ENCODE assay signal across 8 cellular contexts in the genomic region with DNA sequence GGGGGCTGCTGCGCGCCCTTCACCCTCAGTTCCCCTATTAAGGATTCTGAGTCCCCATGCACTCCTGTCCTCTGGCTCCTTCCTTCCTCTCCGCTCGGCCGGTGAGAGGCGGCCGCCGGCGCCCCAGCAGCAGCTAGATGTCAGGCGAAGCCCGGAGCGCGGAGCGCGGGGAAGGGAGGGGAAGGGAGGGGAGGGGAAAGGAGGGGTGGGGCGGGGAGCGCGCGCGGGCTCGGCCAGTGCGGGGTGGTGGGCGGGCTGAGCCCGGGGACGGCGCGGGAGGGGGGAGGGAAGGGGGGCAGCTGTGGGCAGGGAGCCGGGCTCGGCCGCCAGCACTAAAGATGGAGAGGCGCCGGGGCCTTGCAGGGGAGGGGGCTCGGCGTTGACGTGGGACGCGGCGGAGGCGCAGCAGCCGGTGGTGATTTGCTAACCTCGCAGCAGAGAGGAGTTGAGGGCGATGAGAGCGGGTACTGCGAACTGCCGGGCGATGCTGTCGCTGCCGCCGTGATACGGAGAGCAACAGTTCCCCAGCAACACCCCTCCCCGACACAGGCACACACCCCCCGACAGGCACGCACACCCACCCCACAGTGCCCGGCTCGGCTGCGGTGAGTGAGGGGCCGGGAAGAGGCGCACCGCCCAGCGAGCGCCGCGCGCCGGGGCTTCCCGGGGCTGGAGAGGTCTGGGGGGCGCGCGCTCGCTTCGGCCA. TPM values are rescaled to one million over a fixed set of nuclear protein-coding genes. Genes with fewer than 3 reads are reported as not detected.
DNase-seq lines count a peak whose midpoint lies in the region; TF ChIP-seq lines count a peak whose summit lies in the region.

A gene with protein sequence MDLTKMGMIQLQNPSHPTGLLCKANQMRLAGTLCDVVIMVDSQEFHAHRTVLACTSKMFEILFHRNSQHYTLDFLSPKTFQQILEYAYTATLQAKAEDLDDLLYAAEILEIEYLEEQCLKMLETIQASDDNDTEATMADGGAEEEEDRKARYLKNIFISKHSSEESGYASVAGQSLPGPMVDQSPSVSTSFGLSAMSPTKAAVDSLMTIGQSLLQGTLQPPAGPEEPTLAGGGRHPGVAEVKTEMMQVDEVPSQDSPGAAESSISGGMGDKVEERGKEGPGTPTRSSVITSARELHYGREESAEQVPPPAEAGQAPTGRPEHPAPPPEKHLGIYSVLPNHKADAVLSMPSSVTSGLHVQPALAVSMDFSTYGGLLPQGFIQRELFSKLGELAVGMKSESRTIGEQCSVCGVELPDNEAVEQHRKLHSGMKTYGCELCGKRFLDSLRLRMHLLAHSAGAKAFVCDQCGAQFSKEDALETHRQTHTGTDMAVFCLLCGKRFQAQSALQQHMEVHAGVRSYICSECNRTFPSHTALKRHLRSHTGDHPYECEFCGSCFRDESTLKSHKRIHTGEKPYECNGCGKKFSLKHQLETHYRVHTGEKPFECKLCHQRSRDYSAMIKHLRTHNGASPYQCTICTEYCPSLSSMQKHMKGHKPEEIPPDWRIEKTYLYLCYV (plus strand): TSS at position 434 of the 706 bp plus-strand sequence. CDS start 3,590 bp downstream, outside the sequence.

- no peaks in the 10 kb centered on the region for H3K79me2 ChIP-seq in osteoblast (ENCODE audit: insufficient read depth, low read length)

- intact Hi-C loops in cardiac septum (cut with DNase I), result loop anchor here (1.0 to 2.0 kb wide), 3 partner anchors 23 to 201 kb away; no protein-coding TSS in a partner anchor
- intact Hi-C loops in vagina (cut with DNase I), result loop anchor here (2.0 kb wide), 1 partner anchor 201 kb away; no protein-coding TSS in a partner anchor

- no peak within 1 kb of the TSS for H2AFZ ChIP-seq in osteoblast (ENCODE audit: low read length)

- peak; percentile 79 for DNase-seq in HuH-7 (ENCODE audit: low spot score)
- peak; percentile 79 for DNase-seq in SK-N-DZ (ENCODE audit: low spot score)
- peak; percentile 90 for DNase-seq in adipocyte (ENCODE audit: low read depth)
- DNase-seq in cardiac septum (ENCODE audit: low spot score), result peak; percentile 93
- DNase-seq in osteoblast (ENCODE audit: insufficient read length, low spot score, missing footprints), result peak; percentile 75
- no peak for DNase-seq in vagina (ENCODE audit: extremely low spot score in 2 of 2)
- DNase-seq in NCI-H1048 (lab: John Stamatoyannopoulos, UW), result no peak
- no peak for DNase-seq in dedifferentiated amniotic fluid mesenchymal stem cell (ENCODE audit: extremely low spot score)

- H3K4me1 ChIP-seq in adipocyte (ENCODE audit: control insufficient read depth, insufficient read depth, low read length), result peaks cover 39% of the 10 kb centered on the region
- H3K4me1 ChIP-seq in osteoblast (ENCODE audit: insufficient read depth, low read length), result peaks cover 8% of the 10 kb centered on the region
- peaks cover 42% of the 10 kb centered on the region for H3K4me1 ChIP-seq in vagina

- peak within 1 kb of the TSS; percentile 100 for H3K9ac ChIP-seq in adipocyte (ENCODE audit: low read length)

- no peaks in the 10 kb centered on the region for H4K20me1 ChIP-seq in osteoblast (ENCODE audit: insufficient read depth, low read length)

- H3K27me3 ChIP-seq in adipocyte (replicated peaks; ENCODE audit: control insufficient read depth, insufficient read depth, low read length) (no peaks in the 10 kb centered on the region), osteoblast (ENCODE audit: insufficient read depth, low read length) (peaks cover 57% of the 10 kb centered on the region), vagina (no peaks in the 10 kb centered on the region)

- peak; percentile 7 to 81 for TF ChIP-seq POLR2A in vagina (IDR thresholded peaks at IDR 0.05)

- H3K4me3 ChIP-seq in adipocyte (ENCODE audit: low read length) (peak within 1 kb of the TSS; percentile 94), osteoblast (ENCODE audit: insufficient read depth, low read length) (peak within 1 kb of the TSS; percentile 72), vagina (peak within 1 kb of the TSS; percentile 81 to 97)

- H3K9me3 ChIP-seq in adipocyte (ENCODE audit: control insufficient read depth, low read length), result no peaks in the 10 kb centered on the region
- no peaks in the 10 kb centered on the region for H3K9me3 ChIP-seq in osteoblast (ENCODE audit: low read depth, low read length)
- no peaks in the 10 kb centered on the region for H3K9me3 ChIP-seq in vagina

- H3K36me3 ChIP-seq in adipocyte (ENCODE audit: control insufficient read depth, insufficient read depth, low read length, severe bottlenecking) (peaks cover 13% of the 10 kb centered on the region), osteoblast (ENCODE audit: insufficient read depth, low read length) (no peaks in the 10 kb centered on the region), vagina (peaks cover 4 to 16% of the 10 kb centered on the region in 2 donors)

- TF ChIP-seq CTCF in osteoblast (IDR thresholded peaks at IDR 0.05; ENCODE audit: extremely low read depth, low read depth, low read length) (no peak), vagina (IDR thresholded peaks at IDR 0.05) (peak in 2 of 3 experiments; percentile 6 to 29)

- H3K4me2 ChIP-seq in osteoblast (ENCODE audit: insufficient read depth, low read length), result peak within 1 kb of the TSS; percentile 75

- no peak within 1 kb of the TSS for H3K27ac ChIP-seq in osteoblast (ENCODE audit: low read depth, low read length)
- peak within 1 kb of the TSS; percentile 96 for H3K27ac ChIP-seq in vagina

RNA-seq across cellular contexts. Expression of the gene that starts here (rescaled TPM):
- polyA plus RNA-seq in SK-N-DZ (2014; cell fraction: cytosol; rRNA removed), result 0.10 and 2.7 TPM in 2 replicates
- polyA plus RNA-seq in SK-N-DZ (2014; cell fraction: nucleus; rRNA removed), result 0.44 and 0.96 TPM in 2 replicates
- total RNA-seq in cardiac septum (25.4 TPM), osteoblast (under 0.01 TPM in 1 of 2 replicates, not detected in the other), vagina (243 TPM)

Comparison
In these comparisons a context has a peak if more than half of its experiments do, and no peak if none do; other contexts are left out.
1. RNA of the gene that starts here (total RNA-seq): 243 TPM in vagina (single experiment) and 25.4 TPM in cardiac septum (single experiment); under 0.01 TPM in osteoblast; every median in the first group is over 10 times any median in the second.
2. Peak in DNase-seq, H3K4me3 ChIP-seq and H3K4me2 ChIP-seq in osteoblast; RNA of the gene not detected or under 1 TPM.
3. DNase-seq: peak in HuH-7 (single experiment), SK-N-DZ (single experiment), adipocyte (single experiment) and cardiac septum (single experiment); none in vagina (0 of 2), NCI-H1048 (single experiment) and dedifferentiated amniotic fluid mesenchymal stem cell (single experiment).
4. Peak in every context shown above with its lines, with median percentiles within 50 percentile points of each other: H3K4me3 ChIP-seq.